In the genomic region with DNA sequence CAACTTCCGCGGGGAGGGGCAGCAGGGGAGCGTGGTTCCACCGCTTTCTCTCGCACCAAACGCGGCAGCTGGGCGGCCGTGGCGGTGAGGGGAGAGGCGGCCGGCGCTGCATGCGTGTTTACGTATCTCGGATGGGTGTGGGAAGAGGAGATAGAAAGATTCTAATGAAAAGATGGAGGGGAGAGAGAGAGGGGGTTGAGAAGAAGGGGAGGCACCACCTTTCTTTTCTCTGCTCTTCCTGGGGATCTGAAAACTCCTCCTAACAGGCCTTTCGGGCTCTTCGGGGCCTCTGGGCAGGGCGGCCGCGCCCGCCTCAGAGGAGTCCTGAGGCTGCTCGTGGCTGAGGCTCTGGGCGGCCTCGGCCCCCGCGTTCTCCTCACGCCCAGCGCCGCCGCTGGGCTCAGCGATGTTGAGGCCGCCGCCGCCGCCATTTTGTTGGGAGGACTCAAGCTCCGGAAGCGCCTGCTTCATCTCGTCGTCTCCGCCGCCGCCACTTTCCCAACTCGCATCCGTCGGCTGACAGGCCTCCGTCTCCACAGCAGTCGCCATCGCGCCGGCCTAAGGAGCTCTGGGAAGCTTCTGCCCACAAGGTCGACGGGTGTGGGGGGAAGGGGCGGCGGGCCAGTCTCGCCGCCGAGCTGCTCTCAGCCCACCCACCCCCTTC, we compare ENCODE assay signal across 1 cellular context.
TF ChIP-seq lines count a peak whose summit lies in the region.

No MANE protein-coding gene starts in this region.

TF ChIP-seq in HepG2, 621 proteins besides CTCF, POLR2A, EP300 and RAD21 (continued from another document and continues in another):
- no peak for TF ChIP-seq ZBTB2 (CRISPR knock-in tag; IDR thresholded peaks at IDR 0.05; ENCODE audit: low read depth)
- TF ChIP-seq, protein P1, sequence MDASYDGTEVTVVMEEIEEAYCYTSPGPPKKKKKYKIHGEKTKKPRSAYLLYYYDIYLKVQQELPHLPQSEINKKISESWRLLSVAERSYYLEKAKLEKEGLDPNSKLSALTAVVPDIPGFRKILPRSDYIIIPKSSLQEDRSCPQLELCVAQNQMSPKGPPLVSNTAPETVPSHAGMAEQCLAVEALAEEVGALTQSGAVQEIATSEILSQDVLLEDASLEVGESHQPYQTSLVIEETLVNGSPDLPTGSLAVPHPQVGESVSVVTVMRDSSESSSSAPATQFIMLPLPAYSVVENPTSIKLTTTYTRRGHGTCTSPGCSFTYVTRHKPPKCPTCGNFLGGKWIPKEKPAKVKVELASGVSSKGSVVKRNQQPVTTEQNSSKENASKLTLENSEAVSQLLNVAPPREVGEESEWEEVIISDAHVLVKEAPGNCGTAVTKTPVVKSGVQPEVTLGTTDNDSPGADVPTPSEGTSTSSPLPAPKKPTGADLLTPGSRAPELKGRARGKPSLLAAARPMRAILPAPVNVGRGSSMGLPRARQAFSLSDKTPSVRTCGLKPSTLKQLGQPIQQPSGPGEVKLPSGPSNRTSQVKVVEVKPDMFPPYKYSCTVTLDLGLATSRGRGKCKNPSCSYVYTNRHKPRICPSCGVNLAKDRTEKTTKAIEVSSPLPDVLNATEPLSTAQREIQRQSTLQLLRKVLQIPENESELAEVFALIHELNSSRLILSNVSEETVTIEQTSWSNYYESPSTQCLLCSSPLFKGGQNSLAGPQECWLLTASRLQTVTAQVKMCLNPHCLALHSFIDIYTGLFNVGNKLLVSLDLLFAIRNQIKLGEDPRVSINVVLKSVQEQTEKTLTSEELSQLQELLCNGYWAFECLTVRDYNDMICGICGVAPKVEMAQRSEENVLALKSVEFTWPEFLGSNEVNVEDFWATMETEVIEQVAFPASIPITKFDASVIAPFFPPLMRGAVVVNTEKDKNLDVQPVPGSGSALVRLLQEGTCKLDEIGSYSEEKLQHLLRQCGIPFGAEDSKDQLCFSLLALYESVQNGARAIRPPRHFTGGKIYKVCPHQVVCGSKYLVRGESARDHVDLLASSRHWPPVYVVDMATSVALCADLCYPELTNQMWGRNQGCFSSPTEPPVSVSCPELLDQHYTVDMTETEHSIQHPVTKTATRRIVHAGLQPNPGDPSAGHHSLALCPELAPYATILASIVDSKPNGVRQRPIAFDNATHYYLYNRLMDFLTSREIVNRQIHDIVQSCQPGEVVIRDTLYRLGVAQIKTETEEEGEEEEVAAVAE (CRISPR knock-in tag; IDR thresholded peaks at IDR 0.05; ENCODE audit: borderline replicate concordance), result 0 out of 2 replicates have a peak, but pooled peaks have one; percentile 6
- peak; percentile 69; the same call in 1 of the 2 replicates for TF ChIP-seq CAMTA2 (CRISPR knock-in tag; IDR thresholded peaks at IDR 0.05; ENCODE audit: borderline replicate concordance)
- TF ChIP-seq GATAD2A (CRISPR knock-in tag; IDR thresholded peaks at IDR 0.05), result no peak
- TF ChIP-seq, protein P2, sequence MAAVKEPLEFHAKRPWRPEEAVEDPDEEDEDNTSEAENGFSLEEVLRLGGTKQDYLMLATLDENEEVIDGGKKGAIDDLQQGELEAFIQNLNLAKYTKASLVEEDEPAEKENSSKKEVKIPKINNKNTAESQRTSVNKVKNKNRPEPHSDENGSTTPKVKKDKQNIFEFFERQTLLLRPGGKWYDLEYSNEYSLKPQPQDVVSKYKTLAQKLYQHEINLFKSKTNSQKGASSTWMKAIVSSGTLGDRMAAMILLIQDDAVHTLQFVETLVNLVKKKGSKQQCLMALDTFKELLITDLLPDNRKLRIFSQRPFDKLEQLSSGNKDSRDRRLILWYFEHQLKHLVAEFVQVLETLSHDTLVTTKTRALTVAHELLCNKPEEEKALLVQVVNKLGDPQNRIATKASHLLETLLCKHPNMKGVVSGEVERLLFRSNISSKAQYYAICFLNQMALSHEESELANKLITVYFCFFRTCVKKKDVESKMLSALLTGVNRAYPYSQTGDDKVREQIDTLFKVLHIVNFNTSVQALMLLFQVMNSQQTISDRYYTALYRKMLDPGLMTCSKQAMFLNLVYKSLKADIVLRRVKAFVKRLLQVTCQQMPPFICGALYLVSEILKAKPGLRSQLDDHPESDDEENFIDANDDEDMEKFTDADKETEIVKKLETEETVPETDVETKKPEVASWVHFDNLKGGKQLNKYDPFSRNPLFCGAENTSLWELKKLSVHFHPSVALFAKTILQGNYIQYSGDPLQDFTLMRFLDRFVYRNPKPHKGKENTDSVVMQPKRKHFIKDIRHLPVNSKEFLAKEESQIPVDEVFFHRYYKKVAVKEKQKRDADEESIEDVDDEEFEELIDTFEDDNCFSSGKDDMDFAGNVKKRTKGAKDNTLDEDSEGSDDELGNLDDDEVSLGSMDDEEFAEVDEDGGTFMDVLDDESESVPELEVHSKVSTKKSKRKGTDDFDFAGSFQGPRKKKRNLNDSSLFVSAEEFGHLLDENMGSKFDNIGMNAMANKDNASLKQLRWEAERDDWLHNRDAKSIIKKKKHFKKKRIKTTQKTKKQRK (IDR thresholded peaks at IDR 0.05; ENCODE audit: low read length), result no peak
- TF ChIP-seq ZNF670 (CRISPR knock-in tag; IDR thresholded peaks at IDR 0.05; ENCODE audit: borderline replicate concordance), result 0 out of 2 replicates have a peak, but pooled peaks have one; percentile 18
- 0 out of 2 replicates have a peak, but pooled peaks have one; percentile 46 for TF ChIP-seq SIN3A (IDR thresholded peaks at IDR 0.05; ENCODE audit: borderline replicate concordance, low read depth, low read length)
- TF ChIP-seq PTBP1 (IDR thresholded peaks at IDR 0.05; ENCODE audit: low read depth, low read length, poor library complexity, severe bottlenecking), result peak; percentile 69
- peak; percentile 81; the same call in 1 of the 2 replicates for TF ChIP-seq ARID4A (CRISPR knock-in tag; IDR thresholded peaks at IDR 0.05; ENCODE audit: borderline replicate concordance)
- no peak for TF ChIP-seq MED1 (CRISPR knock-in tag; IDR thresholded peaks at IDR 0.05)
- no peak for TF ChIP-seq RARG (CRISPR knock-in tag; IDR thresholded peaks at IDR 0.05; ENCODE audit: low read depth)
- peak; percentile 49; the same call in 1 of the 2 replicates for TF ChIP-seq PATZ1 (CRISPR knock-in tag; IDR thresholded peaks at IDR 0.05)
- no peak for TF ChIP-seq ATAD3A (CRISPR knock-in tag; IDR thresholded peaks at IDR 0.05)
- TF ChIP-seq, protein P3, sequence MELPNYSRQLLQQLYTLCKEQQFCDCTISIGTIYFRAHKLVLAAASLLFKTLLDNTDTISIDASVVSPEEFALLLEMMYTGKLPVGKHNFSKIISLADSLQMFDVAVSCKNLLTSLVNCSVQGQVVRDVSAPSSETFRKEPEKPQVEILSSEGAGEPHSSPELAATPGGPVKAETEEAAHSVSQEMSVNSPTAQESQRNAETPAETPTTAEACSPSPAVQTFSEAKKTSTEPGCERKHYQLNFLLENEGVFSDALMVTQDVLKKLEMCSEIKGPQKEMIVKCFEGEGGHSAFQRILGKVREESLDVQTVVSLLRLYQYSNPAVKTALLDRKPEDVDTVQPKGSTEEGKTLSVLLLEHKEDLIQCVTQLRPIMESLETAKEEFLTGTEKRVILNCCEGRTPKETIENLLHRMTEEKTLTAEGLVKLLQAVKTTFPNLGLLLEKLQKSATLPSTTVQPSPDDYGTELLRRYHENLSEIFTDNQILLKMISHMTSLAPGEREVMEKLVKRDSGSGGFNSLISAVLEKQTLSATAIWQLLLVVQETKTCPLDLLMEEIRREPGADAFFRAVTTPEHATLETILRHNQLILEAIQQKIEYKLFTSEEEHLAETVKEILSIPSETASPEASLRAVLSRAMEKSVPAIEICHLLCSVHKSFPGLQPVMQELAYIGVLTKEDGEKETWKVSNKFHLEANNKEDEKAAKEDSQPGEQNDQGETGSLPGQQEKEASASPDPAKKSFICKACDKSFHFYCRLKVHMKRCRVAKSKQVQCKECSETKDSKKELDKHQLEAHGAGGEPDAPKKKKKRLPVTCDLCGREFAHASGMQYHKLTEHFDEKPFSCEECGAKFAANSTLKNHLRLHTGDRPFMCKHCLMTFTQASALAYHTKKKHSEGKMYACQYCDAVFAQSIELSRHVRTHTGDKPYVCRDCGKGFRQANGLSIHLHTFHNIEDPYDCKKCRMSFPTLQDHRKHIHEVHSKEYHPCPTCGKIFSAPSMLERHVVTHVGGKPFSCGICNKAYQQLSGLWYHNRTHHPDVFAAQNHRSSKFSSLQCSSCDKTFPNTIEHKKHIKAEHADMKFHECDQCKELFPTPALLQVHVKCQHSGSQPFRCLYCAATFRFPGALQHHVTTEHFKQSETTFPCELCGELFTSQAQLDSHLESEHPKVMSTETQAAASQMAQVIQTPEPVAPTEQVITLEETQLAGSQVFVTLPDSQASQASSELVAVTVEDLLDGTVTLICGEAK (IDR thresholded peaks at IDR 0.05), result no peak
- TF ChIP-seq, protein P3 (CRISPR knock-in tag; IDR thresholded peaks at IDR 0.05), result no peak
